In genomic region chr11:75013051-75013450, GRCh38 we compare ENCODE assay signal across 20 cellular contexts. TPM values are rescaled to one million over a fixed set of nuclear protein-coding genes. Genes with fewer than 3 reads are reported as not detected.
DNase-seq lines count a peak whose midpoint lies in the region; ATAC-seq, FAIRE-seq and TF ChIP-seq lines count a peak whose summit lies in the region.
"Had no signal": no experiment of that assay in that cellular context is flagged by ENCODE, and none has a peak within 500 bp of the region (broad histone marks: within the 10 kb centered on the region; RNA-seq: fewer than 3 reads in every experiment).

No MANE protein-coding gene starts in this region.

- H3K4me3 ChIP-seq in IMR-90 (ENCODE audit: insufficient read depth, low read depth, low read length) (no peak overlapping the region), K562 (no peak overlapping the region), Peyer's patch (no peak overlapping the region)
- H3K4me3 ChIP-seq: ascending aorta, left lung, sigmoid colon, testis had no signal

- H2BK20ac ChIP-seq in IMR-90 (ENCODE audit: low read depth, low read length): no peak overlapping the region

- H3K9ac ChIP-seq in IMR-90 (ENCODE audit: low read depth, low read length): no peak overlapping the region
- H3K9ac ChIP-seq in K562 (ENCODE audit: insufficient read depth in 1 of 2, low read depth in 2 of 2, low read length in 2 of 2): no peak overlapping the region

- H3K18ac ChIP-seq in IMR-90 (ENCODE audit: low read depth, low read length): peak overlapping the region; percentile 76; the same call in 1 of the 2 replicates

- POLR2A ChIA-PET in IMR-90 (lab: Charles Lee; ENCODE audit: unreplicated experiment) (no interaction called here), K562 (lab: Yijun Ruan, JAX) (interaction anchor here (0.6 to 1.7 kb wide), 6 partner anchors 8 to 232 kb away, joined by 3 to 5 read pairs (median 3); partner anchors contain the start of genes NEU3, SPCS2 and XRRA1)

- H3K36me3 ChIP-seq in IMR-90 (ENCODE audit: control insufficient read depth, insufficient read depth, low read length): no peaks in the 10 kb centered on the region
- peaks cover 45% of the 10 kb centered on the region; the same call in 2 of the 3 replicates for H3K36me3 ChIP-seq in K562 (ENCODE audit: control insufficient read depth, insufficient read depth, low read length)
- no peaks in the 10 kb centered on the region for H3K36me3 ChIP-seq in Peyer's patch
- H3K36me3 ChIP-seq: sigmoid colon had no signal

- no peak overlapping the region for H2BK5ac ChIP-seq in IMR-90 (ENCODE audit: low read depth, low read length, poor library complexity, severe bottlenecking)

- H3K4ac ChIP-seq in IMR-90 (ENCODE audit: low read depth, low read length): peak overlapping the region; percentile 14; the same call in 1 of the 2 replicates

- no peak overlapping the region for H2AK9ac ChIP-seq in IMR-90 (replicated peaks; ENCODE audit: low read depth, low read length, poor library complexity)

- intact Hi-C loops in IMR-90 (cut with micrococcal nuclease): no loop called here
- intact Hi-C loops in K562 (cut with micrococcal nuclease): no loop called here

- H4K20me1 ChIP-seq in IMR-90 (ENCODE audit: insufficient read depth, low read length): peaks cover 4% of the 10 kb centered on the region; the same call in 1 of the 2 replicates
- H4K20me1 ChIP-seq in K562 (replicated peaks; ENCODE audit: control insufficient read depth, insufficient read depth, low read length): peaks cover 3% of the 10 kb centered on the region; the same call in 1 of the 2 replicates

- H3K23ac ChIP-seq in IMR-90 (ENCODE audit: low read depth, low read length): no peak overlapping the region

- H3K4me2 ChIP-seq in IMR-90 (ENCODE audit: low read depth, low read length) (no peak overlapping the region), K562 (ENCODE audit: insufficient read depth, low read length) (peak overlapping the region; percentile 13; the same call in 1 of the 2 replicates)

- ATAC-seq in IMR-90 (ENCODE audit: low read depth) (no peak), K562 (peak; percentile 88), HG03432 (IDR thresholded peaks at IDR 0.05; ENCODE audit: unreplicated experiment) (no peak)
- ATAC-seq: left lung had no signal

- dilution Hi-C loops in IMR-90 (cut with HindIII; ENCODE audit: low sequenced_read_pairs, unreplicated experiment): no loop called here

- FAIRE-seq in K562 (lab: Jason Lieb, UNC): peak; percentile 93
- FAIRE-seq: D721Med, H54 had no signal

- DNase-seq in DMS53 (lab: John Stamatoyannopoulos, UW): peak; percentile 98
- DNase-seq in IMR-90: peak; percentile 45
- peak; percentile 65 to 85 (median 69) for DNase-seq in K562 (ENCODE audit: extremely low read depth in 1 of 4, low spot score in 3 of 4)
- peak; percentile 30 for DNase-seq in myocyte (ENCODE audit: low read depth)
- no peak for DNase-seq in Peyer's patch
- no peak for DNase-seq in NCI-H2171 treated with DMSO at 0.1 percent for 48 hours (lab: John Stamatoyannopoulos, UW)
- DNase-seq: activated effector memory CD4-positive, alpha-beta T cell treated with anti-CD3 and anti-CD28 coated beads, Interleukin-2, amount 50 U/mL, for 16 hours; BE2C; foreskin melanocyte; Kasumi-1; left lung; NCI-H1436 treated with DMSO at 0.1 percent for 48 hours; NCI-H345; sigmoid colon; stimulated activated CD4-positive, alpha-beta T cell treated with anti-CD3 and anti-CD28 coated beads, Interleukin-2, amount 100 ng/mL, for 48 hours; testis had no signal

- H2BK15ac ChIP-seq in IMR-90 (ENCODE audit: low read depth, low read length): no peak overlapping the region; the same call in 2 of the 3 replicates

- H3K14ac ChIP-seq in IMR-90 (replicated peaks; ENCODE audit: low read depth, low read length): 0 out of 2 replicates have a peak overlapping the region, but pooled peaks have one; percentile 20

- H2AFZ ChIP-seq in IMR-90 (replicated peaks; ENCODE audit: low read length, poor library complexity): no peak overlapping the region
- no peak overlapping the region for H2AFZ ChIP-seq in K562 (ENCODE audit: low read depth, low read length)

- H2AK5ac ChIP-seq in IMR-90 (ENCODE audit: low read depth, low read length): 0 out of 2 replicates have a peak overlapping the region, but pooled peaks have one; percentile 31

- H3K27ac ChIP-seq in IMR-90 (ENCODE audit: insufficient read depth, low read length) (peak overlapping the region; percentile 57; the same call in 1 of the 2 replicates), K562 (ENCODE audit: extremely low read depth, low read depth, low read length) (peak overlapping the region; percentile 39; the same call in 2 of the 3 replicates), Peyer's patch (no peak overlapping the region)
- H3K27ac ChIP-seq: ascending aorta, left lung, testis had no signal

- H3K9me3 ChIP-seq in IMR-90 (ENCODE audit: control insufficient read depth, insufficient read depth, low read length): no peaks in the 10 kb centered on the region
- H3K9me3 ChIP-seq in K562 (replicated peaks; ENCODE audit: control insufficient read depth, insufficient read depth, low read depth, low read length): no peaks in the 10 kb centered on the region
- no peaks in the 10 kb centered on the region for H3K9me3 ChIP-seq in Peyer's patch
- H3K9me3 ChIP-seq: ascending aorta, BE2C, left lung, sigmoid colon, testis had no signal

- peaks cover 11% of the 10 kb centered on the region for H3K4me1 ChIP-seq in IMR-90 (ENCODE audit: control insufficient read depth, insufficient read depth, low read length)
- peaks cover 0 to 24% of the 10 kb centered on the region in 2 experiments; a peak in 2 of 5 replicates for H3K4me1 ChIP-seq in K562 (replicated peaks in 1 of 2; ENCODE audit: control insufficient read depth in 2 of 2, insufficient read depth in 2 of 2, low read length in 2 of 2)
- no peaks in the 10 kb centered on the region for H3K4me1 ChIP-seq in Peyer's patch
- H3K4me1 ChIP-seq: ascending aorta, BE2C, left lung, testis had no signal

- CTCF ChIA-PET in IMR-90 (lab: Yijun Ruan, JAX) (interaction anchor here (1.3 to 1.5 kb wide), 2 partner anchors 10 to 24 kb away, joined by 3 to 10 read pairs; no protein-coding TSS in a partner anchor), K562 (lab: Yijun Ruan, JAX; ENCODE audit: low intra/inter-chr PET ratio) (no interaction called here)

- in situ Hi-C loops in IMR-90 (cut with MboI; ENCODE audit: low sequenced_read_pairs): no loop called here
- in situ Hi-C loops in K562 (cut with MboI): loop anchor here (5.0 kb wide), 1 partner anchor 1321 kb away; no protein-coding TSS in a partner anchor

- H3K9me1 ChIP-seq in IMR-90 (ENCODE audit: insufficient read depth, low read length) (peaks cover 18% of the 10 kb centered on the region), K562 (ENCODE audit: control insufficient read depth, insufficient read depth, low read length) (no peaks in the 10 kb centered on the region)

- H3K27me3 ChIP-seq in IMR-90 (ENCODE audit: control insufficient read depth, insufficient read depth, low read length) (no peaks in the 10 kb centered on the region), K562 (ENCODE audit: control insufficient read depth in 2 of 2, insufficient read depth in 2 of 2, low read length in 2 of 2) (no peaks in the 10 kb centered on the region), Peyer's patch (no peaks in the 10 kb centered on the region)
- H3K27me3 ChIP-seq: ascending aorta, BE2C, left lung, sigmoid colon, testis had no signal

- TF ChIP-seq CTCF in IMR-90 (conservative IDR thresholded peaks at IDR 0.05; ENCODE audit: low read depth, low read length) (no peak), K562 (IDR thresholded peaks at IDR 0.05 in 2 of 3, conservative IDR thresholded peaks at IDR 0.05 in 1 of 3; ENCODE audit: insufficient read depth in 2 of 3, low read depth in 1 of 3, low read length in 3 of 3) (no peak), Peyer's patch (IDR thresholded peaks at IDR 0.05) (peak in 1 of 6 experiments; percentile 2)

- 0 out of 4 replicates have a peak overlapping the region, but pooled peaks of 1 of the 2 experiments have one; percentile 6 for H4K8ac ChIP-seq in IMR-90 (ENCODE audit: low read depth in 2 of 2, low read length in 2 of 2)

- TF ChIP-seq RAD21 in IMR-90 (IDR thresholded peaks at IDR 0.05; ENCODE audit: low read length) (no peak), K562 (CRISPR knock-in tag; conservative IDR thresholded peaks at IDR 0.05 in 1 of 2, IDR thresholded peaks at IDR 0.05 in 1 of 2) (no peak)

- TF ChIP-seq EP300 in K562 (IDR thresholded peaks at IDR 0.05; ENCODE audit: low read length): peak; percentile 70; the same call in 1 of the 2 replicates

- BruUV-seq in IMR-90 (replicated peaks; lab: Mats Ljungman, UMichigan): no TSS peak
- BruUV-seq in K562 (replicated peaks; lab: Mats Ljungman, UMichigan): no TSS peak

- H4K5ac ChIP-seq in IMR-90 (ENCODE audit: low read depth, low read length): 0 out of 2 replicates have a peak overlapping the region, but pooled peaks have one; percentile 2

- H3K79me1 ChIP-seq in IMR-90 (ENCODE audit: low read depth in 1 of 2, low read length in 2 of 2): no peaks in the 10 kb centered on the region

- H3K79me2 ChIP-seq in K562 (ENCODE audit: control insufficient read depth, insufficient read depth, low read length): no peaks in the 10 kb centered on the region

- H3K56ac ChIP-seq in IMR-90 (ENCODE audit: extremely low read depth, insufficient read depth, low read length): no peak overlapping the region

- H4K91ac ChIP-seq in IMR-90 (ENCODE audit: insufficient read depth, low read depth, low read length): no peak overlapping the region

- no peak overlapping the region; the same call in 1 of the 2 replicates for H2BK120ac ChIP-seq in IMR-90 (ENCODE audit: low read depth, low read length)

- TF ChIP-seq POLR2A in IMR-90 (IDR thresholded peaks at IDR 0.05; ENCODE audit: low read depth, low read length): no peak
- TF ChIP-seq POLR2A in K562 (conservative IDR thresholded peaks at IDR 0.05): no peak
- TF ChIP-seq POLR2A in Peyer's patch (IDR thresholded peaks at IDR 0.05): no peak

RNA-seq across cellular contexts. Expression of gene NEU3, which starts 24.3 kb away (rescaled TPM):
- total RNA-seq in IMR-90 (2012; rRNA removed) (8.3 and 10.6 TPM in 2 replicates), K562 (2014; rRNA removed) (35.0 and 36.7 TPM in 2 replicates), K562 (2014; rRNA removed; fragmentation: Illumina TruSeq; extraction: Trizol) (28.3 and 31.1 TPM in 2 replicates), K562 (2015; rRNA removed; fragmentation: Illumina TruSeq; extraction: Trizol) (36.5 and 41.3 TPM in 2 replicates), K562 (2021) (32.6 and 33.6 TPM in 2 replicates), myocyte (4.3 and 6.2 TPM in 2 replicates), Peyer's patch (10 to 100 TPM in 2 of 4 donors, 1 to 10 TPM in 2; 6.0 to 14.0 (median 10.1) TPM)
- polyA plus RNA-seq in IMR-90 (2012; rRNA removed) (5.1 and 5.5 TPM in 2 replicates), K562 (2011; rRNA removed) (35.1 and 35.7 TPM in 2 replicates), K562 (2014; fragmentation: Illumina TruSeq; extraction: Trizol) (27.9 and 28.6 TPM in 2 replicates), K562 (2014; fragmentation: Nextera tagmentation; extraction: Ambion mirVana) (1 to 10 TPM; 6.2 to 7.2 TPM), K562 (2014; rRNA removed) (25.5 and 26.9 TPM in 2 replicates)
- polyA plus RNA-seq in IMR-90 (2012; cell fraction: cytosol; rRNA removed): 2.8 and 3.4 TPM in 2 replicates
- polyA plus RNA-seq in IMR-90 (2012; cell fraction: nucleus; rRNA removed; ENCODE audit: low replicate concordance): 18.9 and 19.2 TPM in 2 replicates
- total RNA-seq in K562 (2011; cell fraction: chromatin; rRNA removed; ENCODE audit: low replicate concordance): 58.7 and 76.5 TPM in 2 replicates
- total RNA-seq in K562 (2011; cell fraction: nucleolus; rRNA removed): 46.5 and 50.9 TPM in 2 replicates
- total RNA-seq in K562 (2011; cell fraction: nucleoplasm; rRNA removed): 48.2 and 59.5 TPM in 2 replicates
- 29.9 and 43.7 TPM in 2 replicates for polyA plus RNA-seq in K562 (2011; cell fraction: cytosol; rRNA removed)
- 46.4 and 57.9 TPM in 2 replicates for polyA plus RNA-seq in K562 (2011; cell fraction: nucleus; rRNA removed)
- polyA plus RNA-seq in K562 (2012): 20.4 and 20.5 TPM in 2 replicates
- 51.0 and 55.8 TPM in 2 replicates for polyA minus RNA-seq in K562 (2011; rRNA and poly(A)+ RNA removed)
- polyA minus RNA-seq in K562 (2011; cell fraction: cytosol; rRNA and poly(A)+ RNA removed): 32.6 and 35.1 TPM in 2 replicates
- 32.7 and 43.7 TPM in 2 replicates for polyA minus RNA-seq in K562 (2011; cell fraction: nucleus; rRNA and poly(A)+ RNA removed)
- 3.9 TPM for polyA plus RNA-seq in myocyte (2012)

Comparison
In these comparisons a context has a peak if more than half of its experiments do, and no peak if none do; other contexts are left out.
1. DNase-seq: peak in DMS53 (single experiment), IMR-90 (single experiment), K562 (4 of 4) and myocyte (single experiment); none in Peyer's patch (0 of 3) and NCI-H2171 treated with DMSO at 0.1 percent for 48 hours (single experiment).
2. H3K27ac ChIP-seq: peak in IMR-90 (single experiment) and K562 (single experiment); none in Peyer's patch (0 of 4).